10 cellular contexts compared by ENCODE assay signal in the genomic region with DNA sequence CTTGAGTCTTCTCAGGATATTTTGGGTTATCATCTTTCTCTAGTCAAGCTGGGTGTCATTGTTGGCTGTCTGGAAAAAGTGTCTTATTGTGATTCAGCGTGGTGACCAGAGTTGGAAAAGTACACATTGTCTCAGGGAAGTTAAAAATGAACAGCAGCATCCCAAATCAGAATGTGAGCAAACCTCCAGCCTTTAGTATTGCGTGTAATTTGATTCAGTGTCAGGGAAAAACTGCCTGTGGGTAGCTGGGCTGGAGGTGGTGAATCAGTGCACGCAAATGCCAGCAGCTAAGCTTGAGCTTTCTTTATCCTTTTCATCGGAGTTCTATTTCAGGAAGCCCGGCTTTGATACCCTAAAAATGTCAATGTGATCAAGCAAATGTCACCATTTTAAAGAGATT. TPM values are rescaled to one million over a fixed set of nuclear protein-coding genes. Genes with fewer than 3 reads are reported as not detected.
DNase-seq lines count a peak whose midpoint lies in the region; ATAC-seq and TF ChIP-seq lines count a peak whose summit lies in the region.
"Had no signal": no experiment of that assay in that cellular context is flagged by ENCODE, and none has a peak within 500 bp of the region (broad histone marks: within the 10 kb centered on the region; RNA-seq: fewer than 3 reads in every experiment).

No MANE protein-coding gene starts in this region.

- H4K20me1 ChIP-seq in Karpas-422 (ENCODE audit: insufficient read depth, low read depth, low read length), result no peaks in the 10 kb centered on the region

- no peaks in the 10 kb centered on the region for H3K9me3 Mint-ChIP-seq in WTC11

- H3K9me2 ChIP-seq in Karpas-422 (replicated peaks; ENCODE audit: insufficient read depth, low read length), result no peaks in the 10 kb centered on the region

- no peaks in the 10 kb centered on the region for H3K27me3 ChIP-seq in prostate gland (replicated peaks; ENCODE audit: insufficient read depth)
- H3K27me3 ChIP-seq in Karpas-422 (ENCODE audit: low read length), result no peaks in the 10 kb centered on the region
- H3K27me3 ChIP-seq in ovary, result no peaks in the 10 kb centered on the region

- peak overlapping the region; percentile 90 for H3K27ac Mint-ChIP-seq in WTC11

- H3K4me3 ChIP-seq in prostate gland (peak overlapping the region; percentile 29 to 40), Karpas-422 (ENCODE audit: low read length) (no peak overlapping the region), ovary (no peak overlapping the region)

- TF ChIP-seq POLR2A in prostate gland (IDR thresholded peaks at IDR 0.05), result peak; percentile 14
- no peak for TF ChIP-seq POLR2A in ovary (IDR thresholded peaks at IDR 0.05)

- H3K4me1 ChIP-seq in prostate gland (replicated peaks) (no peaks in the 10 kb centered on the region), Karpas-422 (ENCODE audit: low read length) (no peaks in the 10 kb centered on the region), ovary (ENCODE audit: insufficient read depth) (no peaks in the 10 kb centered on the region)

- peak overlapping the region; percentile 70 to 78 for H3K27ac ChIP-seq in prostate gland
- H3K27ac ChIP-seq in Karpas-422 (ENCODE audit: low read length), result no peak overlapping the region
- no peak overlapping the region for H3K27ac ChIP-seq in ovary
- H3K27ac ChIP-seq: HL-60 had no signal

- no peak overlapping the region for H3K9ac ChIP-seq in Karpas-422 (ENCODE audit: low read length)

- TF ChIP-seq CTCF in WTC11 (IDR thresholded peaks at IDR 0.05) (no peak), prostate gland (IDR thresholded peaks at IDR 0.05) (no peak), ovary (IDR thresholded peaks at IDR 0.05) (no peak)

- H3K27me3 Mint-ChIP-seq in WTC11 (ENCODE audit: low read depth), result no peaks in the 10 kb centered on the region

- POLR2A ChIA-PET in WTC11 (lab: Charles Lee), result interaction anchor here (0.9 to 2.1 kb wide), 6 partner anchors 10 to 335 kb away, joined by 3 to 10 read pairs (median 3); partner anchors contain the start of gene CPEB4

- H3K4me1 Mint-ChIP-seq in WTC11, result peaks cover 39% of the 10 kb centered on the region

- WGBS in prostate gland, result 13% methylated on average over 5 of the region's 5 CpGs
- WGBS in ovary, 3 donors, result 39 to 51% (median 49%) methylated on average over 5 of the region's 5 CpGs

- H3K9me3 ChIP-seq in prostate gland (no peaks in the 10 kb centered on the region), Karpas-422 (ENCODE audit: low read length) (no peaks in the 10 kb centered on the region), ovary (no peaks in the 10 kb centered on the region)

- CTCF ChIA-PET in WTC11 (lab: Charles Lee), result interaction anchor here (0.6 to 3.0 kb wide), 10 partner anchors 8 to 390 kb away, joined by 3 to 25 read pairs (median 4); partner anchors contain the start of genes BOD1 and CPEB4

- no peak overlapping the region for H2AFZ ChIP-seq in Karpas-422 (ENCODE audit: low read length)

- no peak for TF ChIP-seq EP300 in ovary (IDR thresholded peaks at IDR 0.05)

- H3K36me3 ChIP-seq in prostate gland, result no peaks in the 10 kb centered on the region
- no peaks in the 10 kb centered on the region for H3K36me3 ChIP-seq in Karpas-422 (ENCODE audit: insufficient read depth, low read length)
- no peaks in the 10 kb centered on the region for H3K36me3 ChIP-seq in ovary

- intact Hi-C loops in Right ventricle myocardium superior (cut with DNase I), result no loop called here
- intact Hi-C loops in prostate gland (cut with DNase I), result no loop called here
- intact Hi-C loops in ovary (cut with DNase I), result no loop called here

- H3K36me3 Mint-ChIP-seq in WTC11, result no peaks in the 10 kb centered on the region

- ATAC-seq in WTC11 (no peak), Right ventricle myocardium superior (ENCODE audit: poor library complexity) (peak; percentile 36), GM21423 (IDR thresholded peaks at IDR 0.05; ENCODE audit: unreplicated experiment) (no peak)

- peak overlapping the region; percentile 29 for H3K4me3 Mint-ChIP-seq in WTC11

- no peak overlapping the region for H3K4me2 ChIP-seq in Karpas-422 (ENCODE audit: low read depth, low read length, poor library complexity, severe bottlenecking)

- DNase-seq in H4 (ENCODE audit: low spot score) (peak; percentile 30), WTC11 (ENCODE audit: low spot score) (no peak), Right ventricle myocardium superior (no peak), prostate gland (ENCODE audit: low spot score) (no peak), DMS114 treated with DMSO at 0.1 percent for 48 hours (lab: John Stamatoyannopoulos, UW; ENCODE audit: unreplicated experiment) (no peak), Karpas-422 (no peak), ovary (no peak)
- DNase-seq: dermis blood vessel endothelial cell had no signal

- no peaks in the 10 kb centered on the region for H3K79me2 ChIP-seq in Karpas-422 (ENCODE audit: low read length)

TF ChIP-seq in WTC11, 78 proteins besides CTCF, POLR2A, EP300 and RAD21 (continues in another document):
- TF ChIP-seq, protein P1, sequence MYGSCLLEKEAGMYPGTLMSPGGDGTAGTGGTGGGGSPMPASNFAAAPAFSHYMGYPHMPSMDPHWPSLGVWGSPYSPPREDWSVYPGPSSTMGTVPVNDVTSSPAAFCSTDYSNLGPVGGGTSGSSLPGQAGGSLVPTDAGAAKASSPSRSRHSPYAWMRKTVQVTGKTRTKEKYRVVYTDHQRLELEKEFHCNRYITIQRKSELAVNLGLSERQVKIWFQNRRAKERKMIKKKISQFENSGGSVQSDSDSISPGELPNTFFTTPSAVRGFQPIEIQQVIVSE (CRISPR knock-in tag; IDR thresholded peaks at IDR 0.05; ENCODE audit: borderline replicate concordance), result no peak
- TF ChIP-seq ZMAT4 (CRISPR knock-in tag; IDR thresholded peaks at IDR 0.05) (no peak), ZNF317 (CRISPR knock-in tag; IDR thresholded peaks at IDR 0.05; ENCODE audit: borderline replicate concordance, low read depth) (no peak), NR3C1 (CRISPR knock-in tag; conservative IDR thresholded peaks at IDR 0.05; ENCODE audit: low read depth) (no peak), TCF7 (CRISPR knock-in tag; IDR thresholded peaks at IDR 0.05; ENCODE audit: low read depth) (no peak), ZNF396 (CRISPR knock-in tag; IDR thresholded peaks at IDR 0.05; ENCODE audit: borderline replicate concordance) (no peak), ATF6 (CRISPR knock-in tag; IDR thresholded peaks at IDR 0.05) (no peak), ZNF423 (CRISPR knock-in tag; IDR thresholded peaks at IDR 0.05) (no peak), SMAD4 (CRISPR knock-in tag; IDR thresholded peaks at IDR 0.05) (no peak)
- TF ChIP-seq, protein P2, sequence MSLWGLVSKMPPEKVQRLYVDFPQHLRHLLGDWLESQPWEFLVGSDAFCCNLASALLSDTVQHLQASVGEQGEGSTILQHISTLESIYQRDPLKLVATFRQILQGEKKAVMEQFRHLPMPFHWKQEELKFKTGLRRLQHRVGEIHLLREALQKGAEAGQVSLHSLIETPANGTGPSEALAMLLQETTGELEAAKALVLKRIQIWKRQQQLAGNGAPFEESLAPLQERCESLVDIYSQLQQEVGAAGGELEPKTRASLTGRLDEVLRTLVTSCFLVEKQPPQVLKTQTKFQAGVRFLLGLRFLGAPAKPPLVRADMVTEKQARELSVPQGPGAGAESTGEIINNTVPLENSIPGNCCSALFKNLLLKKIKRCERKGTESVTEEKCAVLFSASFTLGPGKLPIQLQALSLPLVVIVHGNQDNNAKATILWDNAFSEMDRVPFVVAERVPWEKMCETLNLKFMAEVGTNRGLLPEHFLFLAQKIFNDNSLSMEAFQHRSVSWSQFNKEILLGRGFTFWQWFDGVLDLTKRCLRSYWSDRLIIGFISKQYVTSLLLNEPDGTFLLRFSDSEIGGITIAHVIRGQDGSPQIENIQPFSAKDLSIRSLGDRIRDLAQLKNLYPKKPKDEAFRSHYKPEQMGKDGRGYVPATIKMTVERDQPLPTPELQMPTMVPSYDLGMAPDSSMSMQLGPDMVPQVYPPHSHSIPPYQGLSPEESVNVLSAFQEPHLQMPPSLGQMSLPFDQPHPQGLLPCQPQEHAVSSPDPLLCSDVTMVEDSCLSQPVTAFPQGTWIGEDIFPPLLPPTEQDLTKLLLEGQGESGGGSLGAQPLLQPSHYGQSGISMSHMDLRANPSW (CRISPR knock-in tag; conservative IDR thresholded peaks at IDR 0.05; ENCODE audit: low read depth), result no peak

RNA-seq across cellular contexts. Expression of gene C5orf47, which starts 25.9 kb away (rescaled TPM):
- not detected in 2 replicates for total RNA-seq in H4 (2014; rRNA removed; shearing (Covaris generic))
- total RNA-seq in WTC11 (2021) (0.09 to 0.32 TPM (median 0.27 TPM) in 3 replicates), Right ventricle myocardium superior (not detected), prostate gland (1 to 10 TPM in 1 of 2 donors, not detected in 1; 8.7 TPM), ovary (not detected)
- not detected in 2 replicates for total RNA-seq in Karpas-422 (2014; rRNA removed; shearing (Covaris generic); ENCODE audit: low replicate concordance)
- polyA plus RNA-seq in ovary, result under 1 TPM in 1 of 2 donors, not detected in 1; 0.15 TPM
- total RNA-seq: dermis blood vessel endothelial cell had no signal

Comparison
In these comparisons a context has a peak if more than half of its experiments do, and no peak if none do; other contexts are left out.
1. H3K27ac ChIP-seq: peak in prostate gland (2 of 2); none in Karpas-422 (single experiment) and ovary (0 of 2).
2. H3K4me3 ChIP-seq: peak in prostate gland (2 of 2); none in Karpas-422 (single experiment) and ovary (single experiment).